ENCODE assay signal across 3 cellular contexts in genomic region chr4:150150545-150151156, GRCh38.
TF ChIP-seq lines count a peak whose summit lies in the region.

No MANE protein-coding gene starts in this region.

TF ChIP-seq in SK-N-SH treated with all-trans-retinoic acid at 6 μM for 48 hours, 23 proteins besides CTCF, POLR2A, EP300 and RAD21:
- TF ChIP-seq GLIS3 (CRISPR knock-in tag; IDR thresholded peaks at IDR 0.05) (no peak), ZNF70 (CRISPR knock-in tag; IDR thresholded peaks at IDR 0.05) (no peak), ISL1 (CRISPR knock-in tag; IDR thresholded peaks at IDR 0.05) (no peak)

TF ChIP-seq in SK-N-SH, 30 proteins besides CTCF, POLR2A, EP300 and RAD21:
- TF ChIP-seq TCF12 (IDR thresholded peaks at IDR 0.05): no peak
- TF ChIP-seq RXRA (IDR thresholded peaks at IDR 0.05; ENCODE audit: borderline replicate concordance, low read depth): no peak
- TF ChIP-seq POLR2AphosphoS5 (IDR thresholded peaks at IDR 0.05; ENCODE audit: low read depth, low read length): no peak

TF ChIP-seq in H1, 55 proteins besides CTCF, POLR2A, EP300 and RAD21:
- TF ChIP-seq BCL11A (IDR thresholded peaks at IDR 0.05; ENCODE audit: low read depth in 2 of 2, low read length in 2 of 2) (no peak), SIN3A (conservative IDR thresholded peaks at IDR 0.05 in 1 of 2, IDR thresholded peaks at IDR 0.05 in 1 of 2; ENCODE audit: low read depth in 1 of 2, low read length in 2 of 2) (no peak), CTBP2 (IDR thresholded peaks at IDR 0.05; ENCODE audit: borderline replicate concordance, insufficient read depth, insufficient read length, low read length) (no peak), TAF1 (IDR thresholded peaks at IDR 0.05; ENCODE audit: low read depth, low read length) (no peak), BRCA1 (IDR thresholded peaks at IDR 0.05; ENCODE audit: low read depth, low read length) (no peak), MAFK (IDR thresholded peaks at IDR 0.05; ENCODE audit: low read depth, low read length) (no peak), BACH1 (IDR thresholded peaks at IDR 0.05; ENCODE audit: low read length) (no peak), TEAD4 (IDR thresholded peaks at IDR 0.05; ENCODE audit: low read depth, low read length) (no peak), TBP (IDR thresholded peaks at IDR 0.05; ENCODE audit: low read depth, low read length) (no peak), NRF1 (IDR thresholded peaks at IDR 0.05; ENCODE audit: low read depth, low read length) (no peak), FOSL1 (IDR thresholded peaks at IDR 0.05; ENCODE audit: insufficient read depth, low read depth, low read length) (no peak), SUZ12 (IDR thresholded peaks at IDR 0.05; ENCODE audit: low read length) (no peak), CEBPB (IDR thresholded peaks at IDR 0.05; ENCODE audit: low read depth, low read length) (no peak), HDAC6 (IDR thresholded peaks at IDR 0.05; ENCODE audit: low read depth, low read length) (no peak), POLR2AphosphoS5 (IDR thresholded peaks at IDR 0.05; ENCODE audit: low read depth, low read length) (no peak), CBX5 (IDR thresholded peaks at IDR 0.05; ENCODE audit: low read depth, low read length) (no peak), CREB1 (IDR thresholded peaks at IDR 0.05) (no peak), CHD2 (IDR thresholded peaks at IDR 0.05; ENCODE audit: low read length) (no peak)
